In genomic region chr2:136248242-136248641, GRCh38 we compare ENCODE assay signal across 12 cellular contexts.
DNase-seq lines count a peak whose midpoint lies in the region; ATAC-seq and TF ChIP-seq lines count a peak whose summit lies in the region.
"Had no signal": no experiment of that assay in that cellular context is flagged by ENCODE, and none has a peak within 500 bp of the region (broad histone marks: within the 10 kb centered on the region; RNA-seq: fewer than 3 reads in every experiment).

No MANE protein-coding gene starts in this region.

- no peaks in the 10 kb centered on the region for H4K20me1 ChIP-seq in hepatocyte (ENCODE audit: insufficient read depth, poor library complexity, severe bottlenecking)

- H3K79me2 ChIP-seq in hepatocyte: no peaks in the 10 kb centered on the region

- H3K27ac Mint-ChIP-seq in CD4-positive, CD25-positive, alpha-beta regulatory T cell: peak overlapping the region in 2 of 3 donors; percentile 30 to 42

- DNase-seq in CD4-positive, CD25-positive, alpha-beta regulatory T cell: no peak
- DNase-seq in NCI-H1436 treated with DMSO at 0.1 percent for 48 hours (lab: John Stamatoyannopoulos, UW): peak; percentile 65
- DNase-seq in SHP77 (lab: John Stamatoyannopoulos, UW): peak; percentile 23 to 26
- peak; percentile 27 for DNase-seq in hepatocyte (ENCODE audit: low spot score)
- no peak for DNase-seq in foreskin fibroblast
- DNase-seq in SKM-1 (lab: John Stamatoyannopoulos, UW; ENCODE audit: unreplicated experiment): no peak
- DNase-seq: KBM-7, SIG-M5, thyroid gland had no signal

- H3K9me3 ChIP-seq in CD4-positive, CD25-positive, alpha-beta regulatory T cell (ENCODE audit: control insufficient read depth in 2 of 2, low read length in 2 of 2): no peaks in the 10 kb centered on the region
- no peaks in the 10 kb centered on the region for H3K9me3 ChIP-seq in hepatocyte (ENCODE audit: low read depth)
- H3K9me3 ChIP-seq: thyroid gland had no signal

- H3K4me3 Mint-ChIP-seq in CD4-positive, CD25-positive, alpha-beta regulatory T cell: no peak overlapping the region

- H3K9me3 Mint-ChIP-seq in CD4-positive, CD25-positive, alpha-beta regulatory T cell: peaks cover 0 to 3% (median 0%) of the 10 kb centered on the region in 7 donors

- no peaks in the 10 kb centered on the region for H3K9me2 ChIP-seq in hepatocyte (replicated peaks; ENCODE audit: insufficient read depth)

- no peaks in the 10 kb centered on the region for H3K36me3 Mint-ChIP-seq in CD4-positive, CD25-positive, alpha-beta regulatory T cell

- no peak overlapping the region for H2AFZ ChIP-seq in hepatocyte

- no peak overlapping the region for H3K4me2 ChIP-seq in hepatocyte

- peaks cover 0 to 11% (median 7%) of the 10 kb centered on the region in 4 donors for H3K4me1 Mint-ChIP-seq in CD4-positive, CD25-positive, alpha-beta regulatory T cell

- H3K27ac ChIP-seq in CD4-positive, CD25-positive, alpha-beta regulatory T cell (ENCODE audit: insufficient read depth, low read length, poor library complexity, severe bottlenecking): no peak overlapping the region
- no peak overlapping the region for H3K27ac ChIP-seq in hepatocyte
- H3K27ac ChIP-seq: C4-2B, thyroid gland had no signal

- no peaks in the 10 kb centered on the region for H3K36me3 ChIP-seq in CD4-positive, CD25-positive, alpha-beta regulatory T cell (ENCODE audit: control insufficient read depth, insufficient read depth, low read length)
- H3K36me3 ChIP-seq in hepatocyte (replicated peaks; ENCODE audit: insufficient read depth, low read depth): no peaks in the 10 kb centered on the region
- H3K36me3 ChIP-seq: thyroid gland had no signal

- peaks cover 5% of the 10 kb centered on the region for H3K27me3 Mint-ChIP-seq in CD4-positive, CD25-positive, alpha-beta regulatory T cell

- no peak for ATAC-seq in CD4-positive, CD25-positive, alpha-beta regulatory T cell (ENCODE audit: low read depth in 2 of 2)
- no peak for ATAC-seq in GM21529 (IDR thresholded peaks at IDR 0.05; ENCODE audit: unreplicated experiment)
- no peak for ATAC-seq in GM21367 (IDR thresholded peaks at IDR 0.05; ENCODE audit: unreplicated experiment)

- 66% methylated on average over 2 of the region's 2 CpGs for WGBS in hepatocyte (ENCODE audit: low lambda C conversion rate, missing lambda C conversion rate)

- TF ChIP-seq CTCF in hepatocyte (IDR thresholded peaks at IDR 0.05; ENCODE audit: poor library complexity) (no peak), foreskin fibroblast (IDR thresholded peaks at IDR 0.05; ENCODE audit: low read depth, low read length) (no peak)

- no peaks in the 10 kb centered on the region for H3K4me1 ChIP-seq in CD4-positive, CD25-positive, alpha-beta regulatory T cell (ENCODE audit: control insufficient read depth, insufficient read depth, low read length, poor library complexity, severe bottlenecking)
- H3K4me1 ChIP-seq in hepatocyte (ENCODE audit: insufficient read depth): no peaks in the 10 kb centered on the region

- H3K27me3 ChIP-seq in CD4-positive, CD25-positive, alpha-beta regulatory T cell (ENCODE audit: control insufficient read depth, insufficient read depth, low read length): no peaks in the 10 kb centered on the region
- no peaks in the 10 kb centered on the region for H3K27me3 ChIP-seq in hepatocyte
- H3K27me3 ChIP-seq: thyroid gland had no signal

- H3K4me3 ChIP-seq in CD4-positive, CD25-positive, alpha-beta regulatory T cell (ENCODE audit: low read depth, low read length): no peak overlapping the region
- H3K4me3 ChIP-seq in hepatocyte (no peak overlapping the region), foreskin fibroblast (ENCODE audit: low read depth in 1 of 2, low read length in 2 of 2) (no peak overlapping the region)
- H3K4me3 ChIP-seq: thyroid gland had no signal

Comparison
In these comparisons a context has a peak if more than half of its experiments do, and no peak if none do; other contexts are left out.
1. DNase-seq: peak in NCI-H1436 treated with DMSO at 0.1 percent for 48 hours (single experiment), SHP77 (2 of 2) and hepatocyte (single experiment); none in CD4-positive, CD25-positive, alpha-beta regulatory T cell (0 of 3), foreskin fibroblast (0 of 2) and SKM-1 (single experiment).